In the genomic region with DNA sequence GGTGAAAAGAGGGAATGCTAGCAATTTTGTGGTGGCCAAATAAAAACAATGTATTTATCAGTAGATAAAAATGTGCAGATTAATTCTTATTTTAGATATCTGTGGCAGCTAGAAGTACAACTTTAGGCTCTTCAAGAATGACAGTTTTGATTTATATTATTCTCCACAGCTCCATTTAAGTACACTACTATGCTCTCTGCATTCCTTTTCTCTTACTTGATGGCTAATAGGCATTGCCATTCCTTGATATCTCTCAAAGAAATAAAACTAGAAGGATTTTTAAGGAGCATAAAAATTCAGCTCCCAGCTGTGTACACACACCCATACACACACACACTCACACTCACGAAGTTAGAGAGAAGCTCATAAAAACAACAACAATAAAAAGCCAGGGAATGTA, we compare ENCODE assay signal across 2 cellular contexts.
TF ChIP-seq lines count a peak whose summit lies in the region.

No MANE protein-coding gene starts in this region.

TF ChIP-seq in IMR-90, 13 proteins besides CTCF, POLR2A, EP300 and RAD21 (continued from another document):
- TF ChIP-seq, protein P1, sequence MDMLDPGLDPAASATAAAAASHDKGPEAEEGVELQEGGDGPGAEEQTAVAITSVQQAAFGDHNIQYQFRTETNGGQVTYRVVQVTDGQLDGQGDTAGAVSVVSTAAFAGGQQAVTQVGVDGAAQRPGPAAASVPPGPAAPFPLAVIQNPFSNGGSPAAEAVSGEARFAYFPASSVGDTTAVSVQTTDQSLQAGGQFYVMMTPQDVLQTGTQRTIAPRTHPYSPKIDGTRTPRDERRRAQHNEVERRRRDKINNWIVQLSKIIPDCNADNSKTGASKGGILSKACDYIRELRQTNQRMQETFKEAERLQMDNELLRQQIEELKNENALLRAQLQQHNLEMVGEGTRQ (IDR thresholded peaks at IDR 0.05; ENCODE audit: low read depth, low read length): no peak
- no peak for TF ChIP-seq MAZ (IDR thresholded peaks at IDR 0.05; ENCODE audit: borderline replicate concordance, low read depth, low read length)
- TF ChIP-seq SMC3 (IDR thresholded peaks at IDR 0.05; ENCODE audit: low read depth, low read length): no peak
- no peak for TF ChIP-seq MXI1 (IDR thresholded peaks at IDR 0.05; ENCODE audit: borderline replicate concordance, low read depth, low read length)
- TF ChIP-seq MAFK (IDR thresholded peaks at IDR 0.05; ENCODE audit: low read depth, low read length): no peak
- TF ChIP-seq, protein P2, sequence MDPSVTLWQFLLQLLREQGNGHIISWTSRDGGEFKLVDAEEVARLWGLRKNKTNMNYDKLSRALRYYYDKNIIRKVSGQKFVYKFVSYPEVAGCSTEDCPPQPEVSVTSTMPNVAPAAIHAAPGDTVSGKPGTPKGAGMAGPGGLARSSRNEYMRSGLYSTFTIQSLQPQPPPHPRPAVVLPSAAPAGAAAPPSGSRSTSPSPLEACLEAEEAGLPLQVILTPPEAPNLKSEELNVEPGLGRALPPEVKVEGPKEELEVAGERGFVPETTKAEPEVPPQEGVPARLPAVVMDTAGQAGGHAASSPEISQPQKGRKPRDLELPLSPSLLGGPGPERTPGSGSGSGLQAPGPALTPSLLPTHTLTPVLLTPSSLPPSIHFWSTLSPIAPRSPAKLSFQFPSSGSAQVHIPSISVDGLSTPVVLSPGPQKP (IDR thresholded peaks at IDR 0.05; ENCODE audit: borderline replicate concordance, low read depth, low read length): no peak
- TF ChIP-seq CHD1 (IDR thresholded peaks at IDR 0.05; ENCODE audit: low read depth, low read length): no peak
- no peak for TF ChIP-seq CEBPB (IDR thresholded peaks at IDR 0.05; ENCODE audit: low read depth, low read length)
- no peak for TF ChIP-seq FOS (IDR thresholded peaks at IDR 0.05; ENCODE audit: low read depth, low read length)
- no peak for TF ChIP-seq NFE2L2 (IDR thresholded peaks at IDR 0.05; ENCODE audit: low read depth, low read length)
- TF ChIP-seq RCOR1 (IDR thresholded peaks at IDR 0.05; ENCODE audit: insufficient replicate concordance, low read length): no peak
- TF ChIP-seq BHLHE40 (IDR thresholded peaks at IDR 0.05; ENCODE audit: low read depth, low read length): no peak

TF ChIP-seq in SK-N-SH treated with all-trans-retinoic acid at 6 μM for 48 hours, 23 proteins besides CTCF, POLR2A, EP300 and RAD21 (continued from another document):
- TF ChIP-seq, protein P3, sequence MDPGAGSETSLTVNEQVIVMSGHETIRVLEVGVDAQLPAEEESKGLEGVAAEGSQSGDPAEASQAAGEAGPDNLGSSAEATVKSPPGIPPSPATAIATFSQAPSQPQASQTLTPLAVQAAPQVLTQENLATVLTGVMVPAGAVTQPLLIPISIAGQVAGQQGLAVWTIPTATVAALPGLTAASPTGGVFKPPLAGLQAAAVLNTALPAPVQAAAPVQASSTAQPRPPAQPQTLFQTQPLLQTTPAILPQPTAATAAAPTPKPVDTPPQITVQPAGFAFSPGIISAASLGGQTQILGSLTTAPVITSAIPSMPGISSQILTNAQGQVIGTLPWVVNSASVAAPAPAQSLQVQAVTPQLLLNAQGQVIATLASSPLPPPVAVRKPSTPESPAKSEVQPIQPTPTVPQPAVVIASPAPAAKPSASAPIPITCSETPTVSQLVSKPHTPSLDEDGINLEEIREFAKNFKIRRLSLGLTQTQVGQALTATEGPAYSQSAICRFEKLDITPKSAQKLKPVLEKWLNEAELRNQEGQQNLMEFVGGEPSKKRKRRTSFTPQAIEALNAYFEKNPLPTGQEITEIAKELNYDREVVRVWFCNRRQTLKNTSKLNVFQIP (CRISPR knock-in tag; IDR thresholded peaks at IDR 0.05; ENCODE audit: borderline replicate concordance, low read depth): no peak
- TF ChIP-seq ISL1 (CRISPR knock-in tag; IDR thresholded peaks at IDR 0.05) (peak; percentile 92), ZC3H10 (CRISPR knock-in tag; IDR thresholded peaks at IDR 0.05) (no peak)
- TF ChIP-seq, protein P4, sequence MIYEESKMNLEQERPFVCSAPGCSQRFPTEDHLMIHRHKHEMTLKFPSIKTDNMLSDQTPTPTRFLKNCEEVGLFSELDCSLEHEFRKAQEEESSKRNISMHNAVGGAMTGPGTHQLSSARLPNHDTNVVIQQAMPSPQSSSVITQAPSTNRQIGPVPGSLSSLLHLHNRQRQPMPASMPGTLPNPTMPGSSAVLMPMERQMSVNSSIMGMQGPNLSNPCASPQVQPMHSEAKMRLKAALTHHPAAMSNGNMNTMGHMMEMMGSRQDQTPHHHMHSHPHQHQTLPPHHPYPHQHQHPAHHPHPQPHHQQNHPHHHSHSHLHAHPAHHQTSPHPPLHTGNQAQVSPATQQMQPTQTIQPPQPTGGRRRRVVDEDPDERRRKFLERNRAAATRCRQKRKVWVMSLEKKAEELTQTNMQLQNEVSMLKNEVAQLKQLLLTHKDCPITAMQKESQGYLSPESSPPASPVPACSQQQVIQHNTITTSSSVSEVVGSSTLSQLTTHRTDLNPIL (CRISPR knock-in tag; IDR thresholded peaks at IDR 0.05; ENCODE audit: low read depth): no peak
